22 cellular contexts compared by ENCODE assay signal in the genomic region with DNA sequence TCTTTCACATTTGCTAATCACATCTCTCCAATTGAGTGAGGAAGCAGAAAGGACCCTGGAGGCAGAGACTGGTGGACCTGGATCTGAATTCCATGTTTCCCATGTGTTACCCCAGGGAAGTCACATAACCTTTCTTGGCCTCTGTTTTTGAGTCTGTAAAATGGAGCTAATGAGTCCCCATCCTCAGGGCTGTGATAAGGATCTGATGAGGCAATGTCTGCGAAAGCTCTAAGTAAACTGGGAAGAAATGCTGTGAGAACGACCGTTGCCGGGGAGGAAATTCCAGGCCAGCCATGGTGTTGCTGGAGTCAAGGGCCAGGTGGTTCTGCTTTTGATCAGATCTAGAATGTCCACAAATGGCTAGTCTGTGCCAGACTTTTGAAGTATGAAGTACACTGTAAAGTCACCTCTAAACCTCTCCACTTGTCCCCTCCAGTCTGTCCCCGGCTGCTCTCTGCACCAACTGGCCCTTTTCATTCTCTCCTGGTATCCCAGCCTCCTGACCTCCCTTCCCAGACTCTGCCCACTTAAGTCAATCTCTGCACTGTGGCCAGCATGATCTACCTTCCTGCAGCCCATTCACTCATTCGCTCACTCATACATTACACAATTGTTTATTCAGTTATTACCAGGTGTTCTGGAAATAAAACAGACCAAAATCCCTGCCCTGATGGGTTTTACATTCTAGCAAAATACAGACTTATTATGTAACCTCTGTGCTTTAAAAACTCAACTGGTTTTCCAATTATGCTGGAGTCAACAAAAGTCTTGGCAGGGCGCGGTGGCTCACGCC. TPM values are rescaled to one million over a fixed set of nuclear protein-coding genes. Genes with fewer than 3 reads are reported as not detected.
DNase-seq lines count a peak whose midpoint lies in the region; ATAC-seq and TF ChIP-seq lines count a peak whose summit lies in the region.
"Had no signal": no experiment of that assay in that cellular context is flagged by ENCODE, and none has a peak within 500 bp of the region (broad histone marks: within the 10 kb centered on the region; RNA-seq: fewer than 3 reads in every experiment).

No MANE protein-coding gene starts in this region.

- CTCF ChIA-PET in PC-3 (lab: Charles Lee), result no interaction called here

- intact Hi-C loops in PC-3 (cut with micrococcal nuclease) (no loop called here), left cardiac atrium (cut with DNase I) (no loop called here)

- no peak overlapping the region for H3K27ac ChIP-seq in PC-3 (ENCODE audit: low read length)
- H3K27ac ChIP-seq: A549 had no signal

- no peaks in the 10 kb centered on the region for H3K36me3 Mint-ChIP-seq in stimulated activated memory B cell treated with anti-CD40 and anti-IgM and Interleukin-4, amounts not matched to agents 10 μg/mL and 1 μg/mL and 100 μg/mL, for 72 hours
- H3K36me3 Mint-ChIP-seq: CD8-positive, alpha-beta memory T cell had no signal

- H3K36me3 ChIP-seq in PC-3 (ENCODE audit: low read depth, low read length), result no peaks in the 10 kb centered on the region

- peaks cover 13% of the 10 kb centered on the region for H3K4me1 Mint-ChIP-seq in stimulated activated memory B cell treated with anti-CD40 and anti-IgM and Interleukin-4, amounts not matched to agents 10 μg/mL and 1 μg/mL and 100 μg/mL, for 72 hours

- no peaks in the 10 kb centered on the region for H4K20me1 ChIP-seq in PC-3 (ENCODE audit: low read length)

- H3K9me3 Mint-ChIP-seq in stimulated activated memory B cell treated with anti-CD40 and anti-IgM and Interleukin-4, amounts not matched to agents 10 μg/mL and 1 μg/mL and 100 μg/mL, for 72 hours, result no peaks in the 10 kb centered on the region
- H3K9me3 Mint-ChIP-seq: CD8-positive, alpha-beta memory T cell; H9; HFFc6 had no signal

- POLR2A ChIA-PET in PC-3 (lab: Charles Lee; ENCODE audit: unreplicated experiment), result no interaction called here

- no peaks in the 10 kb centered on the region for H3K79me2 ChIP-seq in PC-3 (ENCODE audit: low read length)

- DNase-seq in EH (ENCODE audit: low read depth) (peak; percentile 10), PC-3 (peak; percentile 59), amniotic stem cell (lab: John Stamatoyannopoulos, UW) (no peak), left cardiac atrium (no peak), HUDEP-2 (lab: John Stamatoyannopoulos, UW; ENCODE audit: unreplicated experiment in 76 of 76) (no peak)
- DNase-seq: AML-193; C1 segment of cervical spinal cord; CD8-positive, alpha-beta memory T cell; DND-41; HFFc6; KG1; MM.1S; NCI-H2029; NCI-H446 treated with DMSO at 0.1 percent for 48 hours; NCI-H526; NCI-H82; NK-92 treated with Interleukin-12 subunit alpha and Interleukin-12 subunit beta, amount 100 ng/mL, for 24 hours; Right ventricle myocardium superior had no signal

- peak overlapping the region; percentile 30 for H3K27ac Mint-ChIP-seq in stimulated activated memory B cell treated with anti-CD40 and anti-IgM and Interleukin-4, amounts not matched to agents 10 μg/mL and 1 μg/mL and 100 μg/mL, for 72 hours
- H3K27ac Mint-ChIP-seq: HFFc6 had no signal

- H2AFZ ChIP-seq in PC-3 (ENCODE audit: low read length), result no peak overlapping the region

- H3K4me3 Mint-ChIP-seq in stimulated activated memory B cell treated with anti-CD40 and anti-IgM and Interleukin-4, amounts not matched to agents 10 μg/mL and 1 μg/mL and 100 μg/mL, for 72 hours, result no peak overlapping the region
- H3K4me3 Mint-ChIP-seq: CD8-positive, alpha-beta memory T cell; H9; HFFc6 had no signal

- H3K4me3 ChIP-seq in PC-3 (ENCODE audit: low read length), result no peak overlapping the region
- H3K4me3 ChIP-seq: A549 had no signal

- no peak overlapping the region for H3K9ac ChIP-seq in PC-3 (ENCODE audit: low read length)

- no peaks in the 10 kb centered on the region for H3K9me2 ChIP-seq in PC-3 (replicated peaks; ENCODE audit: low read length)

- H3F3A ChIP-seq in PC-3 (ENCODE audit: low read length, unreplicated experiment), result peaks cover 5% of the 10 kb centered on the region

- peaks cover 15% of the 10 kb centered on the region for H3K27me3 ChIP-seq in PC-3 (ENCODE audit: low read length)

- H3K9me3 ChIP-seq in PC-3 (ENCODE audit: low read length), result no peaks in the 10 kb centered on the region
- H3K9me3 ChIP-seq: A549 had no signal

- ATAC-seq in PC-3 (no peak), esophagus mucosa (peak; percentile 23), left cardiac atrium (no peak)
- no peak for ATAC-seq in stimulated activated memory B cell treated with anti-CD40 and anti-IgM and Interleukin-4, amounts not matched to agents 10 μg/mL and 1 μg/mL and 100 μg/mL, for 72 hours
- ATAC-seq: A549 had no signal

- H3K4me1 ChIP-seq in PC-3 (ENCODE audit: insufficient read depth, low read length), result peaks cover 22% of the 10 kb centered on the region
- H3K4me1 ChIP-seq: A549 had no signal

- no TSS peak for BruUV-seq in PC-3 (replicated peaks; lab: Mats Ljungman, UMichigan)

- peaks cover 29% of the 10 kb centered on the region for H3K27me3 Mint-ChIP-seq in stimulated activated memory B cell treated with anti-CD40 and anti-IgM and Interleukin-4, amounts not matched to agents 10 μg/mL and 1 μg/mL and 100 μg/mL, for 72 hours

- H3K4me2 ChIP-seq in PC-3 (ENCODE audit: low read length), result no peak overlapping the region
- H3K4me2 ChIP-seq: A549 had no signal

- TF ChIP-seq CTCF in PC-3 (conservative IDR thresholded peaks at IDR 0.05; ENCODE audit: low read depth, low read length), result no peak

RNA-seq across cellular contexts. Expression of gene N4BP3, which starts 32.5 kb away (rescaled TPM):
- 0.36 and 0.86 TPM in 2 replicates for total RNA-seq in PC-3 (2014; rRNA removed)
- total RNA-seq in esophagus mucosa, result 16.5 TPM
- total RNA-seq in left cardiac atrium, result 1 to 10 TPM; 1.5 TPM

RNA-seq across cellular contexts. Expression of gene RMND5B, which starts 50.0 kb away (rescaled TPM):
- total RNA-seq in PC-3 (2014; rRNA removed), result 33.2 and 36.4 TPM in 2 replicates
- total RNA-seq in esophagus mucosa, result 71.5 TPM
- total RNA-seq in left cardiac atrium, result 10 to 100 TPM; 35.4 TPM

Comparison
In these comparisons a context has a peak if more than half of its experiments do, and no peak if none do; other contexts are left out.
1. DNase-seq: peak in EH (single experiment) and PC-3 (single experiment); none in amniotic stem cell (single experiment), left cardiac atrium (single experiment) and HUDEP-2 (0 of 76).